In the genomic region with DNA sequence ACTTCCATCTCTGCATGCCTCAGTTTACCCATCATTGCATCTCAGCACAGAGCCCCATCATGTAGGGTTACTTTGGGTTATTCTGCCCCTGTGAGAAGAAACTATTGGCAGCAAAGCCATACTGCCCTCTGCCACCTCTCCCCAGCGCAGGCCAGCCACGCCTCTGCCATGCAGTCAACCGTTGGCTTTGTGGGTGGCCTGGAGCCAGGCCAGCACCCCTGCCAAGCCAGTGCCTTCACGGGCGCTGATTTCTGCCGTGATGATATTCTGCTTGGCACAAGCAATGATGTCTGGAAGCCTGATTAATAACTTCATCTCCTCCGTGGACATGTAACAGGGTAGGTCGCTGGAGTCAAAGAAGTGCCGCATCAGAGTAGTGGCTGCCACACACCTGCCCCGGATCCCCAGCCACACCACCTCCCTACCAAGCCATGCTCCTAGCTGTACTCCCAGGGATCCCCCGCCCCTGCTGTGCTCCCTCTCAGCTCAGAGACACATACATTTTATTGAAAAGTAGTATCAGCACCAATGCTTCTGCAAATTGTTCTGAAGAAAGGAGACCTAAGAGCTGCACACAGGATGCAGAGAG, we compare ENCODE assay signal across 20 cellular contexts. TPM values are rescaled to one million over a fixed set of nuclear protein-coding genes. Genes with fewer than 3 reads are reported as not detected.
DNase-seq lines count a peak whose midpoint lies in the region; ATAC-seq and FAIRE-seq lines count a peak whose summit lies in the region.
"Had no signal": no experiment of that assay in that cellular context is flagged by ENCODE, and none has a peak within 500 bp of the region (broad histone marks: within the 10 kb centered on the region; RNA-seq: fewer than 3 reads in every experiment).

No MANE protein-coding gene starts in this region.

- ATAC-seq in Right ventricle myocardium superior (ENCODE audit: poor library complexity), result peak; percentile 81
- ATAC-seq in GM18909 (IDR thresholded peaks at IDR 0.05; ENCODE audit: poor library complexity, unreplicated experiment), result no peak

- intact Hi-C loops in Right ventricle myocardium superior (cut with DNase I) (no loop called here), cardiac septum (cut with DNase I) (no loop called here)

- FAIRE-seq in RCC 7860 (lab: Jason Lieb, UNC), result peak; percentile 95
- FAIRE-seq: frontal cortex, H1 had no signal

- DNase-seq in Right ventricle myocardium superior (peak; percentile 58), cardiac septum (ENCODE audit: low spot score) (no peak), RCC 7860 (ENCODE audit: low spot score) (peak; percentile 75), kidney tubule cell (ENCODE audit: low spot score) (peak; percentile 82), NCI-H82 (lab: John Stamatoyannopoulos, UW) (no peak), GOT3 (lab: John Stamatoyannopoulos, UW) (no peak)
- DNase-seq in activated CD8-positive, alpha-beta memory T cell treated with anti-CD3 and anti-CD28 coated beads, Interleukin-2, amount 50 U/mL, for 48 hours, result no peak
- DNase-seq: activated CD4-positive, alpha-beta T cell treated with anti-CD3 and anti-CD28 coated beads, Interleukin-2, amount 10 ng/mL, durations not matched to agents 7 days and 5 days; activated naive CD4-positive, alpha-beta T cell treated with anti-CD3 and anti-CD28 coated beads, Interleukin-2, amount 10 ng/mL, durations not matched to agents 7 days and 5 days; Caco-2; GF-D8; IMR-90; NCI-H1048; OCI-M1; SK-N-SH; uterus had no signal

RNA-seq across cellular contexts. Expression of gene CEP85, which starts 15.0 kb away (rescaled TPM):
- total RNA-seq in Right ventricle myocardium superior (82.5 TPM), cardiac septum (25.8 TPM)

RNA-seq across cellular contexts. Expression of gene CATSPER4, which starts 28.6 kb away (rescaled TPM):
- total RNA-seq in Right ventricle myocardium superior (not detected), cardiac septum (not detected)
- total RNA-seq: activated CD4-positive, alpha-beta T cell treated with anti-CD3 and anti-CD28 coated beads, Interleukin-2, amount 10 ng/mL, durations not matched to agents 7 days and 5 days; frontal cortex; IMR-90; NCI-H460; uterus had no signal

RNA-seq across cellular contexts. Expression of gene CNKSR1, which starts 41.7 kb away (rescaled TPM):
- 1.4 TPM for total RNA-seq in Right ventricle myocardium superior
- 2.9 TPM for total RNA-seq in cardiac septum
- total RNA-seq: IMR-90 had no signal

RNA-seq across cellular contexts. Expression of gene ZNF593OS, which starts 47.4 kb away (rescaled TPM):
- not detected for total RNA-seq in Right ventricle myocardium superior
- not detected for total RNA-seq in cardiac septum
- total RNA-seq: activated CD4-positive, alpha-beta T cell treated with anti-CD3 and anti-CD28 coated beads, Interleukin-2, amount 10 ng/mL, durations not matched to agents 7 days and 5 days; frontal cortex; H1; IMR-90; NCI-H460; uterus had no signal

RNA-seq across cellular contexts. Expression of gene ZNF593, which starts 49.3 kb away (rescaled TPM):
- total RNA-seq in Right ventricle myocardium superior (14.1 TPM), cardiac septum (23.2 TPM)

Comparison
In these comparisons a context has a peak if more than half of its experiments do, and no peak if none do; other contexts are left out.
1. DNase-seq: peak in Right ventricle myocardium superior (single experiment), RCC 7860 (single experiment) and kidney tubule cell (single experiment); none in cardiac septum (single experiment), activated CD8-positive, alpha-beta memory T cell treated with anti-CD3 and anti-CD28 coated beads, Interleukin-2, amount 50 U/mL, for 48 hours (single experiment), NCI-H82 (single experiment) and GOT3 (single experiment).